In the genomic region with DNA sequence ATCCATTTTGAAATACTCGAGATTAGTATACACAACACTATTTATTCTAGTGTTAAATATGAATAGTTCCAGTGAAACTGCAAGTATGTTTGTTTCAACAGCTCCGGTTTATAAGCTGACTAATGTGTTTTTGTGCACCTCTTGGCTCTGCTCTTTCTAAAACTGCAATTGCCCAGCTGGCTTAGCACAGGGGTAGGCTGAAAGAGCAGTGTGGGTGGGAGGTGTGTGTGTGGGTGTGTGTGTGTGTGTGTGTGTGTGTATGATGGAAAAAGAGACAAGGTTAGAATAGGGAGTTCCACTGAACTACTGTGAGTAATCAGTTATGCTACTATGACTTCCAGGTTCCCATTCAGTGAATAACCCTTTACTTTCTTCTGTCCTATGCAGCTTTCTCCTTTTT, we compare ENCODE assay signal across 11 cellular contexts. TPM values are rescaled to one million over a fixed set of nuclear protein-coding genes. Genes with fewer than 3 reads are reported as not detected.
DNase-seq lines count a peak whose midpoint lies in the region; ATAC-seq and TF ChIP-seq lines count a peak whose summit lies in the region.
"Had no signal": no experiment of that assay in that cellular context is flagged by ENCODE, and none has a peak within 500 bp of the region (broad histone marks: within the 10 kb centered on the region; RNA-seq: fewer than 3 reads in every experiment).

No MANE protein-coding gene starts in this region.

- no peak overlapping the region for H3K4me3 Mint-ChIP-seq in WTC11
- H3K4me3 Mint-ChIP-seq: HFFc6 had no signal

- H3K36me3 Mint-ChIP-seq in WTC11, result no peaks in the 10 kb centered on the region

- no peaks in the 10 kb centered on the region for H3K4me1 ChIP-seq in left ventricle myocardium inferior

- H3K27ac ChIP-seq in left ventricle myocardium inferior (replicated peaks), result no peak overlapping the region
- H3K27ac ChIP-seq: PC-9, VCaP had no signal

- peak; percentile 24 for DNase-seq in LHCN-M2 (ENCODE audit: low read depth)
- DNase-seq in choroid plexus epithelial cell (ENCODE audit: low read depth), result peak; percentile 23
- peak; percentile 29 to 63 for DNase-seq in stimulated activated CD8-positive, alpha-beta memory T cell treated with anti-CD3 and anti-CD28 coated beads, Interleukin-15, amount 100 ng/mL, for 48 hours (ENCODE audit: low read depth in 2 of 2)
- DNase-seq in OCI-M2 (lab: John Stamatoyannopoulos, UW; ENCODE audit: unreplicated experiment), result no peak
- no peak for DNase-seq in WTC11 (ENCODE audit: low spot score)
- DNase-seq in left ventricle myocardium inferior, result no peak
- DNase-seq: effector memory CD4-positive, alpha-beta T cell; HFFc6; PC-9 had no signal

- H3K4me3 ChIP-seq in choroid plexus epithelial cell (ENCODE audit: low read depth, low read length) (no peak overlapping the region), left ventricle myocardium inferior (no peak overlapping the region)
- H3K4me3 ChIP-seq: PC-9 had no signal

- TF ChIP-seq CTCF in choroid plexus epithelial cell (conservative IDR thresholded peaks at IDR 0.05; ENCODE audit: low read depth, low read length) (no peak), WTC11 (IDR thresholded peaks at IDR 0.05) (no peak), left ventricle myocardium inferior (IDR thresholded peaks at IDR 0.05; ENCODE audit: borderline replicate concordance) (no peak)

- no peaks in the 10 kb centered on the region for H3K36me3 ChIP-seq in left ventricle myocardium inferior

- H3K9me3 ChIP-seq in left ventricle myocardium inferior (replicated peaks), result no peaks in the 10 kb centered on the region

- no peaks in the 10 kb centered on the region for H3K27me3 ChIP-seq in left ventricle myocardium inferior (ENCODE audit: low read depth)

- intact Hi-C loops in left ventricle myocardium inferior (cut with micrococcal nuclease), result no loop called here

- POLR2A ChIA-PET in WTC11 (lab: Charles Lee), result no interaction called here

- H3K27ac Mint-ChIP-seq in WTC11, result no peak overlapping the region
- H3K27ac Mint-ChIP-seq: HFFc6 had no signal

- H3K27me3 Mint-ChIP-seq in WTC11 (ENCODE audit: low read depth), result no peaks in the 10 kb centered on the region

- H3K4me1 Mint-ChIP-seq in WTC11, result peaks cover 14% of the 10 kb centered on the region

- H3K9me3 Mint-ChIP-seq in WTC11, result no peaks in the 10 kb centered on the region
- H3K9me3 Mint-ChIP-seq: HFFc6 had no signal

- ATAC-seq in GM21717 (IDR thresholded peaks at IDR 0.05; ENCODE audit: unreplicated experiment) (peak; percentile 72), WTC11 (no peak)

- CTCF ChIA-PET in WTC11 (lab: Charles Lee), result no interaction called here

TF ChIP-seq in WTC11, 78 proteins besides CTCF, POLR2A, EP300 and RAD21:
- TF ChIP-seq CREM (CRISPR knock-in tag; IDR thresholded peaks at IDR 0.05), result no peak
- no peak for TF ChIP-seq GRHL2 (CRISPR knock-in tag; IDR thresholded peaks at IDR 0.05; ENCODE audit: insufficient replicate concordance, severe bottlenecking)
- TF ChIP-seq, protein P1, sequence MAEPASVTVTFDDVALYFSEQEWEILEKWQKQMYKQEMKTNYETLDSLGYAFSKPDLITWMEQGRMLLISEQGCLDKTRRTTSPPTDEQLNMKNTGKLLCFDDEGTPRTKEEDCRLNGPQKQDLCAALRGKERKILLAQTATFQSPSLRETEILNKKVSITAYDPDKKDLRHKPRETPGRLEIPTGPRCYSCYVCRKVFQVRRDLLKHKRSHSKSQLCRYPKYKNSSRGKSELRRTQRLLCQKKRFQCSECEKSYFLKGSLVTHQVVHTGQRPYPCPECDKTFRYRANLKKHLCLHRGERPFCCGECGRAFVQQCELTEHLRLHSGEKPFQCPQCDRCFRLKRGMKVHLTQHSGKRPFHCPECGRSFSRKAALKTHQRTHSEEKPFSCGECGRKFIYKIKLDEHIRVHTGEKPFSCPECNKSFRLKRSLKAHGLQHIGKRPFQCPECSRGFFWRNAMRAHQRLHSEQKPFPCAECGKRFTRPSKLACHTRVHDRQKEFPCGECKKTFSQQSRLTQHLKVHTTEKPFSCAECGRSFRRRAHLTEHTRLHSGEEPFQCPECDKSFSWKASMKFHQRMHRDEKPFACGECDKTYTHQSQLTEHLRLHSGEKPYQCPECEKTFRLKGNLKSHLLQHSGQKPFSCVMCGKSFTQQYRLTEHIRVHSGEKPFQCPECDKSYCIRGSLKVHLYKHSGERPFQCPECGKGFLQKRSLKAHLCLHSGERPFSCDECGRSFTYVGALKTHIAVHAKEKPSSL (CRISPR knock-in tag; conservative IDR thresholded peaks at IDR 0.05), result no peak
- TF ChIP-seq, protein P2, sequence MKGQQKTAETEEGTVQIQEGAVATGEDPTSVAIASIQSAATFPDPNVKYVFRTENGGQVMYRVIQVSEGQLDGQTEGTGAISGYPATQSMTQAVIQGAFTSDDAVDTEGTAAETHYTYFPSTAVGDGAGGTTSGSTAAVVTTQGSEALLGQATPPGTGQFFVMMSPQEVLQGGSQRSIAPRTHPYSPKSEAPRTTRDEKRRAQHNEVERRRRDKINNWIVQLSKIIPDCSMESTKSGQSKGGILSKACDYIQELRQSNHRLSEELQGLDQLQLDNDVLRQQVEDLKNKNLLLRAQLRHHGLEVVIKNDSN (CRISPR knock-in tag; IDR thresholded peaks at IDR 0.05), result no peak
- TF ChIP-seq, protein P3, sequence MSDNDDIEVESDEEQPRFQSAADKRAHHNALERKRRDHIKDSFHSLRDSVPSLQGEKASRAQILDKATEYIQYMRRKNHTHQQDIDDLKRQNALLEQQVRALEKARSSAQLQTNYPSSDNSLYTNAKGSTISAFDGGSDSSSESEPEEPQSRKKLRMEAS (CRISPR knock-in tag; IDR thresholded peaks at IDR 0.05), result no peak
- TF ChIP-seq, protein P4, sequence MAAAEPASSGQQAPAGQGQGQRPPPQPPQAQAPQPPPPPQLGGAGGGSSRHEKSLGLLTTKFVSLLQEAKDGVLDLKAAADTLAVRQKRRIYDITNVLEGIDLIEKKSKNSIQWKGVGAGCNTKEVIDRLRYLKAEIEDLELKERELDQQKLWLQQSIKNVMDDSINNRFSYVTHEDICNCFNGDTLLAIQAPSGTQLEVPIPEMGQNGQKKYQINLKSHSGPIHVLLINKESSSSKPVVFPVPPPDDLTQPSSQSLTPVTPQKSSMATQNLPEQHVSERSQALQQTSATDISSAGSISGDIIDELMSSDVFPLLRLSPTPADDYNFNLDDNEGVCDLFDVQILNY (CRISPR knock-in tag; IDR thresholded peaks at IDR 0.05), result no peak
- TF ChIP-seq, protein P5, sequence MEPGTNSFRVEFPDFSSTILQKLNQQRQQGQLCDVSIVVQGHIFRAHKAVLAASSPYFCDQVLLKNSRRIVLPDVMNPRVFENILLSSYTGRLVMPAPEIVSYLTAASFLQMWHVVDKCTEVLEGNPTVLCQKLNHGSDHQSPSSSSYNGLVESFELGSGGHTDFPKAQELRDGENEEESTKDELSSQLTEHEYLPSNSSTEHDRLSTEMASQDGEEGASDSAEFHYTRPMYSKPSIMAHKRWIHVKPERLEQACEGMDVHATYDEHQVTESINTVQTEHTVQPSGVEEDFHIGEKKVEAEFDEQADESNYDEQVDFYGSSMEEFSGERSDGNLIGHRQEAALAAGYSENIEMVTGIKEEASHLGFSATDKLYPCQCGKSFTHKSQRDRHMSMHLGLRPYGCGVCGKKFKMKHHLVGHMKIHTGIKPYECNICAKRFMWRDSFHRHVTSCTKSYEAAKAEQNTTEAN (CRISPR knock-in tag; IDR thresholded peaks at IDR 0.05), result no peak

RNA-seq across cellular contexts. Expression of a gene that starts 37.8 kb away (rescaled TPM):
- total RNA-seq in LHCN-M2 (2014; rRNA removed), result 13.6 and 15.8 TPM in 2 replicates
- 3.7 TPM for polyA plus RNA-seq in LHCN-M2 (2012)
- total RNA-seq in WTC11 (2021), result 16.1 to 20.0 TPM (median 17.2 TPM) in 3 replicates
- 6.7 TPM for total RNA-seq in left ventricle myocardium inferior

Comparison
In these comparisons a context has a peak if more than half of its experiments do, and no peak if none do; other contexts are left out.
1. DNase-seq: peak in LHCN-M2 (single experiment), choroid plexus epithelial cell (single experiment) and stimulated activated CD8-positive, alpha-beta memory T cell treated with anti-CD3 and anti-CD28 coated beads, Interleukin-15, amount 100 ng/mL, for 48 hours (2 of 2); none in OCI-M2 (single experiment), WTC11 (single experiment) and left ventricle myocardium inferior (single experiment).